ENCODE assay signal across 9 cellular contexts in the genomic region with DNA sequence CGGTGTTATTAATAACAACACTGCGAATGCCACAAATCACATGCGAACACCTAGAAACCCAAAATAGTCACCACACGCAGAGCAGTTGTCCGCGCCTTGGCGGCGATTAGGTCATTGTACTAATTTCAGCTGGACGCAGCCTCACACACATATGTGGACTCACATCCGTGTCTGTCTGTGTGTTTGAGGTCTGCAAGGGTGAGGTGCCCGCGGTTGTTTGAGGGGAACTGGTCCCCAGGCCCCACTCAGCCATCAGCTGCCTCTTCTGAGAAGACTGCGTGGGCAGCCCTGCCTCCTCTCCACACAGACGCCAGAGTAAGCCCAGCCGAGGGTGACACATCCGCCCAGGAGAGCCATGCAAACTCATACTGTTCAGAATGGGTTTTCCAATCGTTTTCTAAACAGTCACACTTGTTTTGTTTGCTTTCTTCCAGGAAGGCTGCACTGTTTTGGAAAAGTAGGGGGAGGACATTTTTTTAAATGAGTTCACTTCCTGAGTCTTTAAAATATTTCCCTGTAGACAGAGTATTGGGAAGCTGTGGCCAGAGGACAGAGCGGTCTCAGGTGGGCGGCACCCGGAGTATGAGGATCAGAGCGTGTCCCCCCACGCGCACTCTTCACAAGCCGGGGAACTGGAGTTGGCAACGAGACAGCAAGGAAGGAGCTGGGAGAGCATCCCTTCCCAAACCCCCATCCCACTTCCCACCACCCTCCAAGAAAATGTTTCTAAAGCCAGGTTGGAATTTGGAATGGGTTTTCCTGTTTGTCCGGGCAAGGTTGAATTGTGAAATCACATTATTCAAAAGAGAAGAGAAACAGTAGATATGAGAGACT. TPM values are rescaled to one million over a fixed set of nuclear protein-coding genes. Genes with fewer than 3 reads are reported as not detected.
DNase-seq lines count a peak whose midpoint lies in the region; ATAC-seq and TF ChIP-seq lines count a peak whose summit lies in the region.
"Had no signal": no experiment of that assay in that cellular context is flagged by ENCODE, and none has a peak within 500 bp of the region (broad histone marks: within the 10 kb centered on the region; RNA-seq: fewer than 3 reads in every experiment).

No MANE protein-coding gene starts in this region.

- H3K27ac Mint-ChIP-seq in CD4-positive, CD25-positive, alpha-beta regulatory T cell = peak overlapping the region; percentile 82 to 90 (median 83)
- H3K27ac Mint-ChIP-seq in activated B cell treated with CpG ODN at 0.5 μM for 24 hours = peak overlapping the region; percentile 95
- H3K27ac Mint-ChIP-seq in chondrocyte (ENCODE audit: unreplicated experiment) = peak overlapping the region; percentile 97

- no peak overlapping the region for H3K27ac ChIP-seq in CD4-positive, CD25-positive, alpha-beta regulatory T cell (ENCODE audit: insufficient read depth, low read length, poor library complexity, severe bottlenecking)

- H3K9me3 ChIP-seq in CD4-positive, CD25-positive, alpha-beta regulatory T cell (ENCODE audit: control insufficient read depth in 2 of 2, low read length in 2 of 2) = no peaks in the 10 kb centered on the region

- peak; percentile 59 to 63 for ATAC-seq in CD4-positive, CD25-positive, alpha-beta regulatory T cell (ENCODE audit: low read depth in 2 of 2)
- ATAC-seq in GM19397 (IDR thresholded peaks at IDR 0.05; ENCODE audit: unreplicated experiment) = peak; percentile 64
- peak; percentile 64 for ATAC-seq in HG03521 (IDR thresholded peaks at IDR 0.05; ENCODE audit: unreplicated experiment)
- ATAC-seq in activated B cell treated with CpG ODN at 0.5 μM for 24 hours (ENCODE audit: low read depth) = peak; percentile 76

- no peaks in the 10 kb centered on the region for H3K9me3 Mint-ChIP-seq in CD4-positive, CD25-positive, alpha-beta regulatory T cell
- H3K9me3 Mint-ChIP-seq in activated B cell treated with CpG ODN at 0.5 μM for 24 hours (no peaks in the 10 kb centered on the region), chondrocyte (ENCODE audit: low read depth) (no peaks in the 10 kb centered on the region)

- peaks cover 5% of the 10 kb centered on the region for H3K27me3 Mint-ChIP-seq in CD4-positive, CD25-positive, alpha-beta regulatory T cell
- H3K27me3 Mint-ChIP-seq in activated B cell treated with CpG ODN at 0.5 μM for 24 hours (no peaks in the 10 kb centered on the region), chondrocyte (ENCODE audit: low read depth) (no peaks in the 10 kb centered on the region)

- POLR2A ChIA-PET in activated B cell treated with CpG ODN at 0.5 μM for 24 hours (lab: Charles Lee) = interaction anchor here (0.6 to 6.0 kb wide), 20 partner anchors 9 to 553 kb away, joined by 3 to 54 read pairs (median 4); partner anchors contain the start of gene IRF2BP2

- peaks cover 19% of the 10 kb centered on the region for H3K4me1 ChIP-seq in CD4-positive, CD25-positive, alpha-beta regulatory T cell (ENCODE audit: control insufficient read depth, insufficient read depth, low read length, poor library complexity, severe bottlenecking)

- H3K4me3 ChIP-seq in CD4-positive, CD25-positive, alpha-beta regulatory T cell (ENCODE audit: low read depth, low read length) = peak overlapping the region; percentile 58
- H3K4me3 ChIP-seq: SK-N-MC had no signal

- intact Hi-C loops in activated B cell treated with CpG ODN at 0.5 μM for 24 hours (cut with micrococcal nuclease) = loop anchor here (1.0 to 2.0 kb wide), 7 partner anchors 27 to 463 kb away; no protein-coding TSS in a partner anchor

- H3K4me1 Mint-ChIP-seq in CD4-positive, CD25-positive, alpha-beta regulatory T cell = peaks cover 0 to 33% (median 17%) of the 10 kb centered on the region in 4 donors
- H3K4me1 Mint-ChIP-seq in activated B cell treated with CpG ODN at 0.5 μM for 24 hours = peaks cover 37% of the 10 kb centered on the region
- peaks cover 27% of the 10 kb centered on the region for H3K4me1 Mint-ChIP-seq in chondrocyte (ENCODE audit: low read depth)

- no peaks in the 10 kb centered on the region for H3K36me3 Mint-ChIP-seq in CD4-positive, CD25-positive, alpha-beta regulatory T cell
- H3K36me3 Mint-ChIP-seq in activated B cell treated with CpG ODN at 0.5 μM for 24 hours (ENCODE audit: low read depth) (no peaks in the 10 kb centered on the region), chondrocyte (ENCODE audit: low read depth) (no peaks in the 10 kb centered on the region)

- H3K36me3 ChIP-seq in CD4-positive, CD25-positive, alpha-beta regulatory T cell (ENCODE audit: control insufficient read depth, insufficient read depth, low read length) = no peaks in the 10 kb centered on the region

- TF ChIP-seq CTCF in activated B cell treated with CpG ODN at 0.5 μM for 24 hours (IDR thresholded peaks at IDR 0.05) = no peak
- TF ChIP-seq CTCF in chondrocyte (IDR thresholded peaks at IDR 0.05) = peak; percentile 19

- peak overlapping the region; percentile 40 to 87 (median 73) for H3K4me3 Mint-ChIP-seq in CD4-positive, CD25-positive, alpha-beta regulatory T cell
- peak overlapping the region; percentile 75 for H3K4me3 Mint-ChIP-seq in activated B cell treated with CpG ODN at 0.5 μM for 24 hours
- H3K4me3 Mint-ChIP-seq in chondrocyte (ENCODE audit: unreplicated experiment) = peak overlapping the region; percentile 24

- CTCF ChIA-PET in activated B cell treated with CpG ODN at 0.5 μM for 24 hours (lab: Charles Lee) = interaction anchor here (0.7 to 1.1 kb wide), 3 partner anchors 10 to 576 kb away, joined by 3 to 5 read pairs (median 3); no protein-coding TSS in a partner anchor

- peak in 2 of 3 donors; percentile 15 to 59 for DNase-seq in CD4-positive, CD25-positive, alpha-beta regulatory T cell
- peak; percentile 54 for DNase-seq in activated B cell treated with CpG ODN at 0.5 μM for 24 hours
- DNase-seq in chondrocyte (ENCODE audit: low spot score) = no peak
- DNase-seq in midbrain (lab: John Stamatoyannopoulos, UW) = peak; percentile 57
- peak; percentile 25 to 47 for DNase-seq in stimulated activated CD8-positive, alpha-beta memory T cell treated with anti-CD3 and anti-CD28 coated beads, Interleukin-2, amount 100 ng/mL, for 1 hour (ENCODE audit: low read depth in 2 of 2)
- DNase-seq in NCI-H510A (lab: John Stamatoyannopoulos, UW) = no peak

- H3K27me3 ChIP-seq in CD4-positive, CD25-positive, alpha-beta regulatory T cell (ENCODE audit: control insufficient read depth, insufficient read depth, low read length) = no peaks in the 10 kb centered on the region

RNA-seq across cellular contexts. Expression of gene TOMM20, which starts 53.3 kb away (rescaled TPM):
- total RNA-seq in CD4-positive, CD25-positive, alpha-beta regulatory T cell = 102 TPM
- 10 to 100 TPM; 50.5 to 67.9 (median 55.2) TPM for polyA plus RNA-seq in CD4-positive, CD25-positive, alpha-beta regulatory T cell
- total RNA-seq in activated B cell treated with CpG ODN at 0.5 μM for 24 hours (80.6 and 82.7 TPM in 2 replicates), chondrocyte (66.3 to 89.1 TPM (median 80.7 TPM) in 3 replicates)

Comparison
In these comparisons a context has a peak if more than half of its experiments do, and no peak if none do; other contexts are left out.
1. DNase-seq: peak in CD4-positive, CD25-positive, alpha-beta regulatory T cell (2 of 3), activated B cell treated with CpG ODN at 0.5 μM for 24 hours (single experiment), midbrain (single experiment) and stimulated activated CD8-positive, alpha-beta memory T cell treated with anti-CD3 and anti-CD28 coated beads, Interleukin-2, amount 100 ng/mL, for 1 hour (2 of 2); none in chondrocyte (single experiment) and NCI-H510A (single experiment).
2. H3K4me3 Mint-ChIP-seq: peak in every context shown above with its lines; median percentile 75 in activated B cell treated with CpG ODN at 0.5 μM for 24 hours; 73 in CD4-positive, CD25-positive, alpha-beta regulatory T cell; 24 in chondrocyte.
3. Peak in every context shown above with its lines, with median percentiles within 50 percentile points of each other: ATAC-seq and H3K27ac Mint-ChIP-seq.